ENCODE assay signal across 25 cellular contexts in genomic region chr5:135156337-135156714, GRCh38.
"Had no signal": no experiment of that assay in that cellular context is flagged by ENCODE, and none has a peak within 500 bp of the region (broad histone marks: within the 10 kb centered on the region; RNA-seq: fewer than 3 reads in every experiment).

No MANE protein-coding gene starts in this region.

- H3K36me3 ChIP-seq: cardiac muscle cell, left ventricle myocardium inferior, neutrophil, ovary, stomach, thyroid gland, upper lobe of left lung had no signal

- DNase-seq: activated CD4-positive, alpha-beta memory T cell treated with anti-CD3 and anti-CD28 coated beads, Interleukin-2, amount 10 ng/mL, durations not matched to agents 7 days and 5 days; activated CD4-positive, alpha-beta T cell treated with anti-CD3 and anti-CD28 coated beads for 1 hour; activated CD4-positive, alpha-beta T cell treated with anti-CD3 and anti-CD28 coated beads, Interleukin-2, amount 10 ng/mL, durations not matched to agents 7 days and 5 days; activated naive CD4-positive, alpha-beta T cell treated with Interleukin-2 at 50 U/mL for 16 hours; activated T-cell treated with anti-CD3 and anti-CD28 coated beads, Interleukin-2, amount 50 U/mL, for 48 hours; anterior cingulate cortex; cortex of kidney; effector memory CD8-positive, alpha-beta T cell; foreskin melanocyte; islet precursor cell; left ventricle myocardium inferior; ovary; stimulated activated CD4-positive, alpha-beta T cell treated with anti-CD3 and anti-CD28 coated beads, Interleukin-12 subunit alpha, Interleukin-12 subunit beta, amount 100 ng/mL, for 4 hours; stimulated activated CD4-positive, alpha-beta T cell treated with anti-CD3 and anti-CD28 coated beads, Interleukin-4, amount 100 ng/mL, for 4 hours; stimulated activated CD8-positive, alpha-beta memory T cell treated with anti-CD3 and anti-CD28 coated beads, Interleukin-4, amount 100 ng/mL, for 48 hours; stomach; T-helper 2 cell; thyroid gland; upper lobe of left lung had no signal

- H3K4me1 ChIP-seq: left ventricle myocardium inferior, stomach, thyroid gland, upper lobe of left lung had no signal

- H3K9me3 ChIP-seq: neutrophil, thyroid gland had no signal

- H3K27ac ChIP-seq: cardiac muscle cell, left ventricle myocardium inferior, neutrophil, ovary, stomach, thyroid gland, upper lobe of left lung had no signal

- ATAC-seq: effector memory CD8-positive, alpha-beta T cell; sciatic nerve; stimulated activated memory B cell treated with anti-CD40 and anti-IgM and Interleukin-4, amounts not matched to agents 10 μg/mL and 1 μg/mL and 100 μg/mL, for 72 hours had no signal

- H3K27me3 ChIP-seq: neutrophil, ovary, stomach, thyroid gland, upper lobe of left lung had no signal

- H3K4me3 ChIP-seq: cardiac muscle cell, left ventricle myocardium inferior, lung, ovary, skin epidermis, stomach, thyroid gland, upper lobe of left lung had no signal
